ENCODE assay signal across 8 cellular contexts in genomic region chr2:192029089-192029488, GRCh38.
A peak's percentile ranks its signal among the peaks of the same experiment; 100 is the strongest.
DNase-seq lines count a peak whose midpoint lies in the region; ATAC-seq and TF ChIP-seq lines count a peak whose summit lies in the region.

No MANE protein-coding gene starts in this region.

- H3K27me3 Mint-ChIP-seq in chondrocyte (ENCODE audit: low read depth) (no peaks in the 10 kb centered on the region), T-helper 17 cell (peaks cover 24% of the 10 kb centered on the region)

- DNase-seq in AG10803 (ENCODE audit: low read depth) (no peak), chondrocyte (ENCODE audit: low spot score) (no peak), NCI-H748 treated with DMSO at 0.1 percent for 48 hours (lab: John Stamatoyannopoulos, UW) (no peak), nucleus accumbens (lab: John Stamatoyannopoulos, UW) (no peak), T-helper 17 cell (no peak)

- H3K4me1 Mint-ChIP-seq in chondrocyte (ENCODE audit: low read depth), result no peaks in the 10 kb centered on the region
- no peaks in the 10 kb centered on the region for H3K4me1 Mint-ChIP-seq in T-helper 17 cell

- H3K27ac Mint-ChIP-seq in chondrocyte (ENCODE audit: unreplicated experiment), result no peak overlapping the region
- no peak overlapping the region for H3K27ac Mint-ChIP-seq in T-helper 17 cell

- TF ChIP-seq CTCF in AG10803 (conservative IDR thresholded peaks at IDR 0.05; ENCODE audit: low read length) (peak; percentile 16; the same call in 1 of the 2 replicates), chondrocyte (IDR thresholded peaks at IDR 0.05) (peak; percentile 50)

- H3K36me3 Mint-ChIP-seq in chondrocyte (ENCODE audit: low read depth), result no peaks in the 10 kb centered on the region
- H3K36me3 Mint-ChIP-seq in T-helper 17 cell (ENCODE audit: low read depth), result peaks cover 2% of the 10 kb centered on the region

- H3K4me3 Mint-ChIP-seq in chondrocyte (ENCODE audit: unreplicated experiment), result no peak overlapping the region
- no peak overlapping the region for H3K4me3 Mint-ChIP-seq in T-helper 17 cell

- H3K4me3 ChIP-seq in AG10803 (ENCODE audit: low read length), result no peak overlapping the region

- ATAC-seq in GM19023 (IDR thresholded peaks at IDR 0.05; ENCODE audit: unreplicated experiment) (peak; percentile 64), HG03354 (IDR thresholded peaks at IDR 0.05; ENCODE audit: poor library complexity, severe bottlenecking, unreplicated experiment) (peak; percentile 86), GM19328 (IDR thresholded peaks at IDR 0.05; ENCODE audit: unreplicated experiment) (no peak), T-helper 17 cell (no peak)

- no peaks in the 10 kb centered on the region for H3K9me3 ChIP-seq in T-helper 17 cell (ENCODE audit: control insufficient read depth, low read length, poor library complexity, severe bottlenecking)

- no peaks in the 10 kb centered on the region for H3K9me3 Mint-ChIP-seq in chondrocyte (ENCODE audit: low read depth)

Comparison
In these comparisons a context has a peak if more than half of its experiments do, and no peak if none do; other contexts are left out.
1. ATAC-seq: peak in GM19023 (single experiment) and HG03354 (single experiment); none in GM19328 (single experiment) and T-helper 17 cell (single experiment).